In genomic region chr1:31712041-31712440, GRCh38 we compare ENCODE assay signal across 12 cellular contexts. TPM values are rescaled to one million over a fixed set of nuclear protein-coding genes. Genes with fewer than 3 reads are reported as not detected.
A peak's percentile ranks its signal among the peaks of the same experiment; 100 is the strongest.
DNase-seq lines count a peak whose midpoint lies in the region; ATAC-seq, FAIRE-seq and TF ChIP-seq lines count a peak whose summit lies in the region.
"Had no signal": no experiment of that assay in that cellular context is flagged by ENCODE, and none has a peak within 500 bp of the region (broad histone marks: within the 10 kb centered on the region; RNA-seq: fewer than 3 reads in every experiment).

No MANE protein-coding gene starts in this region.

- H3K79me1 ChIP-seq in IMR-90 (ENCODE audit: low read depth in 1 of 2, low read length in 2 of 2): 0 out of 4 replicates have a peak, but pooled peaks cover 0 to 6% of the 10 kb centered on the region in 2 experiments

- peak overlapping the region; percentile 56 for H4K5ac ChIP-seq in IMR-90 (ENCODE audit: low read depth, low read length)

- H3K4me1 ChIP-seq in IMR-90 (ENCODE audit: control insufficient read depth, insufficient read depth, low read length): peaks cover 39% of the 10 kb centered on the region
- peaks cover 24% of the 10 kb centered on the region for H3K4me1 ChIP-seq in keratinocyte (ENCODE audit: control insufficient read depth, extremely low read depth, insufficient read depth, low read length)
- peaks cover 34 to 44% of the 10 kb centered on the region in 2 donors for H3K4me1 ChIP-seq in thyroid gland

- H4K20me1 ChIP-seq in IMR-90 (ENCODE audit: insufficient read depth, low read length): no peaks in the 10 kb centered on the region
- no peaks in the 10 kb centered on the region for H4K20me1 ChIP-seq in keratinocyte (ENCODE audit: control insufficient read depth, extremely low read depth, insufficient read depth, low read length)

- POLR2A ChIA-PET in IMR-90 (lab: Charles Lee; ENCODE audit: unreplicated experiment): interaction anchor here (0.6 to 1.2 kb wide), 2 partner anchors 9 to 50 kb away, joined by 3 to 5 read pairs; no protein-coding TSS in a partner anchor

- no TSS peak for BruUV-seq in IMR-90 (replicated peaks; lab: Mats Ljungman, UMichigan)

- TF ChIP-seq POLR2A in IMR-90 (IDR thresholded peaks at IDR 0.05; ENCODE audit: low read depth, low read length): no peak
- no peak for TF ChIP-seq POLR2A in thyroid gland (IDR thresholded peaks at IDR 0.05)

- ATAC-seq in IMR-90 (ENCODE audit: low read depth) (no peak), HG02588 (IDR thresholded peaks at IDR 0.05; ENCODE audit: unreplicated experiment) (no peak), GM18858 (IDR thresholded peaks at IDR 0.05; ENCODE audit: unreplicated experiment) (no peak)
- ATAC-seq: activated CD8-positive, alpha-beta T cell treated with anti-CD3 and anti-CD28 coated beads, Interleukin-2, amount 10 ng/mL, durations not matched to agents 7 days and 5 days had no signal

- H3K4me2 ChIP-seq in IMR-90 (ENCODE audit: low read depth, low read length) (peak overlapping the region; percentile 61), keratinocyte (ENCODE audit: control insufficient read depth, extremely low read depth, insufficient read depth, low read depth, low read length) (peak overlapping the region; percentile 22)

- H2BK120ac ChIP-seq in IMR-90 (ENCODE audit: low read depth, low read length): peak overlapping the region; percentile 83

- FAIRE-seq in keratinocyte (lab: Jason Lieb, UNC): no peak

- H3K27ac ChIP-seq in IMR-90 (ENCODE audit: insufficient read depth, low read length) (peak overlapping the region; percentile 52), keratinocyte (ENCODE audit: control insufficient read depth, insufficient read depth, low read length) (no peak overlapping the region), thyroid gland (peak overlapping the region; percentile 74 to 94 (median 92))

- H3K36me3 ChIP-seq in IMR-90 (ENCODE audit: control insufficient read depth, insufficient read depth, low read length): no peaks in the 10 kb centered on the region
- H3K36me3 ChIP-seq in keratinocyte (ENCODE audit: control insufficient read depth in 2 of 2, extremely low read depth in 1 of 2, insufficient read depth in 2 of 2, low read length in 2 of 2): no peaks in the 10 kb centered on the region
- H3K36me3 ChIP-seq in thyroid gland: no peaks in the 10 kb centered on the region
- H3K36me3 ChIP-seq: spleen had no signal

- dilution Hi-C loops in IMR-90 (cut with HindIII; ENCODE audit: low sequenced_read_pairs, unreplicated experiment) (no loop called here), keratinocyte (cut with MboI; ENCODE audit: extremely low pct_ligation_motif_present, low sequenced_read_pairs) (no loop called here)

- H3K14ac ChIP-seq in IMR-90 (replicated peaks; ENCODE audit: low read depth, low read length): peak overlapping the region; percentile 41

- no peaks in the 10 kb centered on the region for H3K79me2 ChIP-seq in keratinocyte (ENCODE audit: control insufficient read depth, insufficient read depth, low read length)

- peak overlapping the region; percentile 87 for H3K56ac ChIP-seq in IMR-90 (ENCODE audit: extremely low read depth, insufficient read depth, low read length)

- H4K8ac ChIP-seq in IMR-90 (ENCODE audit: low read depth in 2 of 2, low read length in 2 of 2): peak overlapping the region; percentile 6 to 73; a peak in 3 of 4 replicates

- H3K4me3 ChIP-seq in IMR-90 (ENCODE audit: insufficient read depth, low read depth, low read length) (no peak overlapping the region), astrocyte of the spinal cord (ENCODE audit: low read depth, low read length) (no peak overlapping the region), keratinocyte (ENCODE audit: control insufficient read depth in 2 of 3, extremely low read depth in 1 of 3, insufficient read depth in 2 of 3, low read depth in 1 of 3, low read length in 3 of 3) (no peak overlapping the region), thyroid gland (replicated peaks in 1 of 3) (no peak overlapping the region)
- H3K4me3 ChIP-seq: spleen had no signal

- no peak for TF ChIP-seq RAD21 in IMR-90 (IDR thresholded peaks at IDR 0.05; ENCODE audit: low read length)

- no peaks in the 10 kb centered on the region for H3K27me3 ChIP-seq in IMR-90 (ENCODE audit: control insufficient read depth, insufficient read depth, low read length)
- no peaks in the 10 kb centered on the region for H3K27me3 ChIP-seq in keratinocyte (ENCODE audit: control insufficient read depth, extremely low read depth, insufficient read depth, low read length)
- H3K27me3 ChIP-seq in thyroid gland: no peaks in the 10 kb centered on the region

- peak overlapping the region; percentile 86 for H3K4ac ChIP-seq in IMR-90 (ENCODE audit: low read depth, low read length)

- peak overlapping the region; percentile 58 for H2AFZ ChIP-seq in IMR-90 (replicated peaks; ENCODE audit: low read length, poor library complexity)
- no peak overlapping the region for H2AFZ ChIP-seq in keratinocyte (ENCODE audit: control insufficient read depth, low read length)

- CTCF ChIA-PET in IMR-90 (lab: Yijun Ruan, JAX): interaction anchor here (1.0 to 1.2 kb wide), 2 partner anchors 33 to 77 kb away, joined by 3 to 4 read pairs; no protein-coding TSS in a partner anchor

- H2AK5ac ChIP-seq in IMR-90 (ENCODE audit: low read depth, low read length): peak overlapping the region; percentile 96

- DNase-seq in IMR-90 (peak; percentile 83), astrocyte of the spinal cord (ENCODE audit: low read depth, low spot score) (peak; percentile 85), keratinocyte (ENCODE audit: low read depth, low spot score) (no peak), thyroid gland (no peak), D341Med (ENCODE audit: low spot score) (no peak)
- DNase-seq: activated CD8-positive, alpha-beta T cell treated with anti-CD3 and anti-CD28 coated beads, Interleukin-2, amount 10 ng/mL, durations not matched to agents 7 days and 5 days; activated naive CD4-positive, alpha-beta T cell treated with Interleukin-2 at 50 U/mL for 16 hours; NCI-H1694 treated with DMSO at 0.1 percent for 48 hours; spleen had no signal

- no CpG with 5 or more reads among the region's 4 CpGs for WGBS in IMR-90 (ENCODE audit: extremely low coverage in 2 of 2, insufficient read length in 1 of 2), 2 experiments
- WGBS in thyroid gland, 2 donors: 64 to 75% methylated on average over 4 of the region's 4 CpGs

- H3K9me3 ChIP-seq in IMR-90 (ENCODE audit: control insufficient read depth, insufficient read depth, low read length) (no peaks in the 10 kb centered on the region), keratinocyte (ENCODE audit: control insufficient read depth, low read depth, low read length) (no peaks in the 10 kb centered on the region), thyroid gland (no peaks in the 10 kb centered on the region)
- H3K9me3 ChIP-seq: spleen had no signal

- peak overlapping the region; percentile 83 for H4K91ac ChIP-seq in IMR-90 (ENCODE audit: insufficient read depth, low read depth, low read length)

- peak overlapping the region; percentile 66 for H2AK9ac ChIP-seq in IMR-90 (replicated peaks; ENCODE audit: low read depth, low read length, poor library complexity)

- in situ Hi-C loops in IMR-90 (cut with MboI; ENCODE audit: low sequenced_read_pairs) (no loop called here), astrocyte of the spinal cord (cut with HindIII; ENCODE audit: low sequenced_read_pairs) (no loop called here)

- H3K9ac ChIP-seq in IMR-90 (ENCODE audit: low read depth, low read length) (peak overlapping the region; percentile 18), keratinocyte (ENCODE audit: control insufficient read depth, extremely low read depth, insufficient read depth, low read length) (no peak overlapping the region)

- peak overlapping the region; percentile 52 for H2BK5ac ChIP-seq in IMR-90 (ENCODE audit: low read depth, low read length, poor library complexity, severe bottlenecking)

- peak overlapping the region; percentile 61; the same call in 2 of the 3 replicates for H2BK15ac ChIP-seq in IMR-90 (ENCODE audit: low read depth, low read length)

- TF ChIP-seq CTCF in IMR-90 (conservative IDR thresholded peaks at IDR 0.05; ENCODE audit: low read depth, low read length) (no peak), astrocyte of the spinal cord (IDR thresholded peaks at IDR 0.05; ENCODE audit: low read depth, low read length) (no peak), keratinocyte (optimal IDR thresholded peaks at IDR 0.05 in 1 of 3, IDR thresholded peaks at IDR 0.05 in 1 of 3, conservative IDR thresholded peaks at IDR 0.05 in 1 of 3; ENCODE audit: extremely low read depth in 1 of 3, insufficient read depth in 2 of 3, low read length in 3 of 3) (no peak), thyroid gland (IDR thresholded peaks at IDR 0.05) (no peak)

- intact Hi-C loops in IMR-90 (cut with micrococcal nuclease): loop anchor here (2.0 kb wide), 2 partner anchors 23 to 77 kb away; no protein-coding TSS in a partner anchor
- intact Hi-C loops in thyroid gland (cut with DNase I): no loop called here

- H3K9me1 ChIP-seq in IMR-90 (ENCODE audit: insufficient read depth, low read length) (peaks cover 22% of the 10 kb centered on the region), keratinocyte (ENCODE audit: control insufficient read depth, extremely low read depth, insufficient read depth, low read length) (no peaks in the 10 kb centered on the region)

- peak overlapping the region; percentile 77 for H3K18ac ChIP-seq in IMR-90 (ENCODE audit: low read depth, low read length)

- peak overlapping the region; percentile 94 for H2BK20ac ChIP-seq in IMR-90 (ENCODE audit: low read depth, low read length)

- H3K23ac ChIP-seq in IMR-90 (ENCODE audit: low read depth, low read length): peak overlapping the region; percentile 82

RNA-seq across cellular contexts. Expression of gene COL16A1, which starts 8.2 kb away (rescaled TPM):
- total RNA-seq in IMR-90 (2012; rRNA removed) (28.6 and 34.2 TPM in 2 replicates), thyroid gland (100 to 1,000 TPM in 2 of 4 donors, 10 to 100 TPM in 2; 61.3 to 121 (median 97.1) TPM)
- polyA plus RNA-seq in IMR-90 (2012; rRNA removed) (62.8 and 65.2 TPM in 2 replicates), keratinocyte (31.2 to 75.5 TPM (median 43.4 TPM) in 3 replicates)
- polyA plus RNA-seq in IMR-90 (2012; cell fraction: cytosol; rRNA removed): 30.1 and 39.5 TPM in 2 replicates
- 228 and 260 TPM in 2 replicates for polyA plus RNA-seq in IMR-90 (2012; cell fraction: nucleus; rRNA removed; ENCODE audit: low replicate concordance)
- 39.2 TPM for polyA plus RNA-seq in keratinocyte (2011; ENCODE audit: low read depth)
- polyA plus RNA-seq in keratinocyte (2011; cell fraction: cytosol; rRNA removed): 5.4 and 11.0 TPM in 2 replicates
- 155 and 217 TPM in 2 replicates for polyA plus RNA-seq in keratinocyte (2011; cell fraction: nucleus; rRNA removed)
- 49.0 and 79.2 TPM in 2 replicates for polyA plus RNA-seq in keratinocyte (2012; ENCODE audit: low replicate concordance)
- 55.1 to 84.1 TPM (median 79.1 TPM) in 3 replicates for polyA minus RNA-seq in keratinocyte
- 33.4 TPM for polyA minus RNA-seq in keratinocyte (2011; cell fraction: cytosol; rRNA and poly(A)+ RNA removed)
- 157 and 192 TPM in 2 replicates for polyA minus RNA-seq in keratinocyte (2011; cell fraction: nucleus; rRNA and poly(A)+ RNA removed)
- total RNA-seq: activated CD8-positive, alpha-beta T cell treated with anti-CD3 and anti-CD28 coated beads, Interleukin-2, amount 10 ng/mL, durations not matched to agents 7 days and 5 days; T-helper 2 cell treated with Interferon-gamma antibody and Interleukin-4, amounts not matched to agents 100 ng/mL and 5 ng/mL, for 36 hours had no signal

RNA-seq across cellular contexts. Expression of gene ADGRB2, which starts 52.1 kb away (rescaled TPM):
- total RNA-seq in IMR-90 (2012; rRNA removed): 2.2 and 2.5 TPM in 2 replicates
- 11.9 TPM in 2 replicates for polyA plus RNA-seq in IMR-90 (2012; rRNA removed)
- polyA plus RNA-seq in IMR-90 (2012; cell fraction: cytosol; rRNA removed): 6.4 and 15.9 TPM in 2 replicates
- polyA plus RNA-seq in IMR-90 (2012; cell fraction: nucleus; rRNA removed; ENCODE audit: low replicate concordance): 38.7 and 77.7 TPM in 2 replicates
- 0.68 to 1.6 TPM (median 0.96 TPM) in 3 replicates for polyA plus RNA-seq in keratinocyte
- 1.3 TPM for polyA plus RNA-seq in keratinocyte (2011; ENCODE audit: low read depth)
- 0.29 and 0.51 TPM in 2 replicates for polyA plus RNA-seq in keratinocyte (2011; cell fraction: cytosol; rRNA removed)
- 2.4 and 5.0 TPM in 2 replicates for polyA plus RNA-seq in keratinocyte (2011; cell fraction: nucleus; rRNA removed)
- polyA plus RNA-seq in keratinocyte (2012; ENCODE audit: low replicate concordance): 1.0 and 1.7 TPM in 2 replicates
- 0.86 to 2.8 TPM (median 1.7 TPM) in 3 replicates for polyA minus RNA-seq in keratinocyte
- 2.3 TPM for polyA minus RNA-seq in keratinocyte (2011; cell fraction: cytosol; rRNA and poly(A)+ RNA removed)
- 2.3 and 2.8 TPM in 2 replicates for polyA minus RNA-seq in keratinocyte (2011; cell fraction: nucleus; rRNA and poly(A)+ RNA removed)
- total RNA-seq in thyroid gland: 10 to 100 TPM in 2 of 4 donors, 1 to 10 TPM in 2; 2.4 to 14.3 (median 9.8) TPM

Comparison
In these comparisons a context has a peak if more than half of its experiments do, and no peak if none do; other contexts are left out.
1. DNase-seq: peak in IMR-90 (single experiment) and astrocyte of the spinal cord (single experiment); none in keratinocyte (single experiment), thyroid gland (0 of 2) and D341Med (single experiment).